ENCODE assay signal across 8 cellular contexts in the genomic region with DNA sequence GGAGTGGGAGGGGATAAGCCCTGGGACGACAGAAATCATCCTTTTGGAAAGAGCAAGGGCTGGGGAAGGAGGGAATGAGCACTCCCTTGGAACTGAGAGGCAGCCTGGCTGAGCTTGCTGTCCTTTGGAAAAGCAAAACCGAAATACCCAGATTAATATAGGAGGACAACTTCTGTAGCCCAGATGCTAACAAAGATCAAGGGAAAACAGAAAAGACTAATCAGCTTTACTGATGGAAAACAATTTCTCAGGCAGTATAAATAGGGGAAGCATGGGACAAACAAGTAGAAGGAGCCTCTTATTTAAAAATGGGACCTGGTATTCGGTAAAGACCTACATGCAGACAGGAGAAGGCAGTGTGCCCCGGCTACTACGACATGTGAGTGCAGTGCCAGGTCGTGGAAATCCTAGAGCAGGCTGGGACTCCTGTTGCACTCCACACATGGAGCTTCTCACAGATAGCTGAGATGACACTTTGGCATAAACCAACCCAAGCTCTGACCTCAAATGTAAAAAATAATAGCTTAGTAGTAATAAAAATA. TPM values are rescaled to one million over a fixed set of nuclear protein-coding genes. Genes with fewer than 3 reads are reported as not detected.
DNase-seq lines count a peak whose midpoint lies in the region; ATAC-seq and TF ChIP-seq lines count a peak whose summit lies in the region.

No MANE protein-coding gene starts in this region.

- peak in 1 of 2 donors; percentile 35 for TF ChIP-seq POLR2A in tibial nerve (IDR thresholded peaks at IDR 0.05)

- H3K27me3 ChIP-seq in GM06990 (replicated peaks; ENCODE audit: control insufficient read depth, insufficient read depth, low read length), result no peaks in the 10 kb centered on the region
- no peaks in the 10 kb centered on the region for H3K27me3 ChIP-seq in tibial nerve

- TF ChIP-seq CTCF in GM06990 (IDR thresholded peaks at IDR 0.05; ENCODE audit: insufficient read depth, low read length, poor library complexity, severe bottlenecking), result no peak
- no peak for TF ChIP-seq CTCF in tibial nerve (IDR thresholded peaks at IDR 0.05)

- no peaks in the 10 kb centered on the region for H3K9me3 ChIP-seq in tibial nerve

- H3K36me3 ChIP-seq in GM06990 (ENCODE audit: control insufficient read depth, insufficient read depth, low read length) (no peaks in the 10 kb centered on the region), tibial nerve (peaks cover 0 to 6% (median 0%) of the 10 kb centered on the region in 3 donors)

- peak overlapping the region; percentile 80 for H3K4me3 Mint-ChIP-seq in memory B cell

- WGBS in tibial nerve, 2 donors, result 7 to 9% methylated on average over 6 of the region's 6 CpGs

- H3K27me3 Mint-ChIP-seq in memory B cell, result peaks cover 5% of the 10 kb centered on the region

- peak overlapping the region; percentile 42 for H3K4me3 ChIP-seq in GM06990 (replicated peaks; ENCODE audit: low read depth, low read length)
- peak overlapping the region; percentile 32 to 76 (median 74) for H3K4me3 ChIP-seq in tibial nerve

- no peak for ATAC-seq in memory B cell (ENCODE audit: low read depth)
- ATAC-seq in HG03175 (IDR thresholded peaks at IDR 0.05; ENCODE audit: unreplicated experiment), result no peak
- no peak for ATAC-seq in GM21381 (IDR thresholded peaks at IDR 0.05; ENCODE audit: unreplicated experiment)
- ATAC-seq in GM18909 (IDR thresholded peaks at IDR 0.05; ENCODE audit: poor library complexity, unreplicated experiment), result no peak

- DNase-seq in GM06990 (ENCODE audit: extremely low read depth, insufficient read length) (no peak), NCI-H510A (lab: John Stamatoyannopoulos, UW) (peak; percentile 4), memory B cell (ENCODE audit: low spot score in 2 of 2) (no peak), tibial nerve (ENCODE audit: low spot score in 2 of 2) (peak in 1 of 2 donors; percentile 73)

- no peak overlapping the region for H3K27ac Mint-ChIP-seq in memory B cell

- H3K27ac ChIP-seq in cingulate gyrus (ENCODE audit: low read depth, low read length) (peak overlapping the region; percentile 84), tibial nerve (peak overlapping the region; percentile 58 to 89 (median 72))

- peaks cover 4 to 48% (median 8%) of the 10 kb centered on the region in 4 donors for H3K4me1 ChIP-seq in tibial nerve

- H3K36me3 Mint-ChIP-seq in memory B cell, result no peaks in the 10 kb centered on the region

- no peak for TF ChIP-seq EP300 in tibial nerve (IDR thresholded peaks at IDR 0.05)

- no peaks in the 10 kb centered on the region for H3K9me3 Mint-ChIP-seq in memory B cell

- peaks cover 13% of the 10 kb centered on the region for H3K4me1 Mint-ChIP-seq in memory B cell

RNA-seq across cellular contexts. Expression of a gene that starts 0.8 kb away (rescaled TPM):
- total RNA-seq in tibial nerve, result 10 to 100 TPM; 13.4 to 19.6 (median 16.9) TPM
